ENCODE assay signal across 9 cellular contexts in the genomic region with DNA sequence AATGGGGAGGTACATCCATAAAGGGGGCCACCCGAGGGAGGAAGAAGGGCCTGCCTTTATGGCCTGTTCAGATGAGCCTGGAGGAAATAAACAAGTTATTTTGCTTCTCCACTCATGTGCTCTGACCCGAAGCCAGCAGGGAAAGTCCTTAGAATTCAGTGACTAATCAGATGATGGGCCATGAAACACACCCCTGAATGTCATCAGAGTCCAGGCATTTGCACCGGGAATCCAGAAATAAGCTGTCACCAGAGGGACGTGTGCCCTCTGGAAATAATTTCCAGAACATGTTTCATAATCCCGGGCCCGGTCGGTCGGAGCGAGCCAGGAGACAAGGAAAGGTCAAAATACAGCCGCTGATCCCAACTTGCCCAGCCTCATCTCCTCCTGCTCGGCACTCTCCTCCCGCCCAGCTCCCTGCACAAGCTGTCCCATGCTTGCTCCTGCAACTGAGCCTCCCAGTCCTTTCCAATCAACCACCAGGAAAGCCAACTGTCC.
DNase-seq lines count a peak whose midpoint lies in the region; TF ChIP-seq lines count a peak whose summit lies in the region.
"Had no signal": no experiment of that assay in that cellular context is flagged by ENCODE, and none has a peak within 500 bp of the region (broad histone marks: within the 10 kb centered on the region; RNA-seq: fewer than 3 reads in every experiment).

No MANE protein-coding gene starts in this region.

- H3K4me3 ChIP-seq in PC-9 (no peak overlapping the region), mesenchymal stem cell (ENCODE audit: insufficient read depth in 1 of 2, low read depth in 1 of 2, low read length in 2 of 2) (peak overlapping the region in 1 of 2 experiments; percentile 24), urinary bladder (ENCODE audit: low read depth, low read length) (no peak overlapping the region), A673 (ENCODE audit: low read depth, low read length, poor library complexity, severe bottlenecking) (no peak overlapping the region)

- no TSS peak for BruUV-seq in PC-9 (replicated peaks; lab: Mats Ljungman, UMichigan)
- no TSS peak for BruUV-seq in A673 (replicated peaks; lab: Mats Ljungman, UMichigan)

- H4K91ac ChIP-seq in mesenchymal stem cell (ENCODE audit: low read length), result no peak overlapping the region

- H2BK120ac ChIP-seq in mesenchymal stem cell (ENCODE audit: low read depth, low read length), result no peak overlapping the region

- CTCF ChIA-PET in PC-9 (lab: Charles Lee) (interaction anchor here (0.5 to 1.0 kb wide), 2 partner anchors 29 to 51 kb away, joined by 4 to 12 read pairs; no protein-coding TSS in a partner anchor), A673 (lab: Charles Lee) (interaction anchor here (0.7 kb wide), 1 partner anchor 9 kb away, joined by 5 read pairs; no protein-coding TSS in a partner anchor)

- H3K4ac ChIP-seq in mesenchymal stem cell (ENCODE audit: low read depth in 1 of 2, low read length in 2 of 2), result no peak overlapping the region

- POLR2A ChIA-PET in PC-9 (lab: Charles Lee; ENCODE audit: unreplicated experiment), result interaction anchor here (0.7 kb wide), 1 partner anchor 781 kb away, joined by 4 read pairs; no protein-coding TSS in a partner anchor
- POLR2A ChIA-PET in A673 (lab: Charles Lee; ENCODE audit: low non-redundant PET), result no interaction called here

- no peaks in the 10 kb centered on the region for H3K79me1 ChIP-seq in mesenchymal stem cell (replicated peaks; ENCODE audit: low read length, poor library complexity, severe bottlenecking)

- peak overlapping the region; percentile 42; the same call in 1 of the 2 replicates for H2AFZ ChIP-seq in PC-9
- no peak overlapping the region for H2AFZ ChIP-seq in mesenchymal stem cell (ENCODE audit: low read depth, low read length)

- H2BK15ac ChIP-seq in mesenchymal stem cell (ENCODE audit: low read depth, poor library complexity, severe bottlenecking), result no peak overlapping the region

- H3K27me3 ChIP-seq in PC-9 (ENCODE audit: insufficient read depth, low read depth) (no peaks in the 10 kb centered on the region), mesenchymal stem cell (ENCODE audit: control insufficient read depth in 1 of 2, insufficient read depth in 1 of 2, low read length in 2 of 2) (no peaks in the 10 kb centered on the region), A673 (replicated peaks; ENCODE audit: insufficient read depth, low read depth, low read length, poor library complexity) (no peaks in the 10 kb centered on the region)

- WGBS in mesenchymal stem cell, result 62% methylated on average over 12 of the region's 12 CpGs
- WGBS in urinary bladder, result 28% methylated on average over 12 of the region's 12 CpGs

- H4K20me1 ChIP-seq in PC-9 (ENCODE audit: insufficient read depth), result no peaks in the 10 kb centered on the region

- H3K14ac ChIP-seq in mesenchymal stem cell (ENCODE audit: low read length in 2 of 2), result peak overlapping the region in 1 of 2 experiments; percentile 51

- no peaks in the 10 kb centered on the region for H3K9me2 ChIP-seq in PC-9 (ENCODE audit: insufficient read depth)

- no peaks in the 10 kb centered on the region for H3K79me2 ChIP-seq in PC-9 (ENCODE audit: low read depth)

- H3K4me2 ChIP-seq in PC-9 (peak overlapping the region; percentile 29; the same call in 1 of the 2 replicates), mesenchymal stem cell (ENCODE audit: low read length, poor library complexity, severe bottlenecking) (peak overlapping the region; percentile 42)

- H3K4me1 ChIP-seq in PC-9 (replicated peaks; ENCODE audit: insufficient read depth), result peaks cover 24% of the 10 kb centered on the region
- H3K4me1 ChIP-seq in mesenchymal stem cell (ENCODE audit: control insufficient read depth, insufficient read depth, low read depth, low read length), result peaks cover 13% of the 10 kb centered on the region
- H3K4me1 ChIP-seq in urinary bladder (ENCODE audit: insufficient read depth), result peaks cover 1% of the 10 kb centered on the region
- H3K4me1 ChIP-seq in A673 (ENCODE audit: insufficient read depth, low read length, poor library complexity, severe bottlenecking), result no peaks in the 10 kb centered on the region

- H2AK5ac ChIP-seq in mesenchymal stem cell (ENCODE audit: low read length, severe bottlenecking), result no peak overlapping the region

- H2BK5ac ChIP-seq in mesenchymal stem cell (ENCODE audit: low read depth, low read length, poor library complexity, severe bottlenecking), result no peak overlapping the region

- H3K23ac ChIP-seq in mesenchymal stem cell (ENCODE audit: low read length in 2 of 2), result no peak overlapping the region

- H3K9me3 ChIP-seq in PC-9 (ENCODE audit: insufficient read depth, low read depth), result no peaks in the 10 kb centered on the region
- peaks cover 6% of the 10 kb centered on the region for H3K9me3 ChIP-seq in mesenchymal stem cell (ENCODE audit: control insufficient read depth, low read length)
- no peaks in the 10 kb centered on the region for H3K9me3 ChIP-seq in A673 (ENCODE audit: low read depth, low read length, poor library complexity, severe bottlenecking)

- no peak overlapping the region for H4K8ac ChIP-seq in mesenchymal stem cell (ENCODE audit: low read length)

- no peaks in the 10 kb centered on the region for H3F3A ChIP-seq in PC-9 (ENCODE audit: insufficient read depth, low read depth)

- no peak overlapping the region for H2BK12ac ChIP-seq in mesenchymal stem cell (ENCODE audit: low read length in 2 of 2)

- peak overlapping the region; percentile 78 for H3K9ac ChIP-seq in mesenchymal stem cell (ENCODE audit: low read length)

- H3K18ac ChIP-seq in mesenchymal stem cell (ENCODE audit: low read depth in 1 of 2, low read length in 2 of 2), result no peak overlapping the region

- TF ChIP-seq CTCF in PC-9 (conservative IDR thresholded peaks at IDR 0.05) (no peak), A673 (conservative IDR thresholded peaks at IDR 0.05; ENCODE audit: low read depth, low read length) (no peak)

- intact Hi-C loops in PC-9 (cut with micrococcal nuclease; ENCODE audit: unreplicated experiment), result loop anchor here (1.0 to 2.0 kb wide), 2 partner anchors 30 to 655 kb away; no protein-coding TSS in a partner anchor
- intact Hi-C loops in A673 (cut with micrococcal nuclease; ENCODE audit: unreplicated experiment), result no loop called here

- H3K27ac ChIP-seq in PC-9, result peak overlapping the region; percentile 47
- peak overlapping the region; percentile 85 for H3K27ac ChIP-seq in mesenchymal stem cell (ENCODE audit: low read length, poor library complexity, severe bottlenecking)
- H3K27ac ChIP-seq in urinary bladder (ENCODE audit: low read depth), result peak overlapping the region; percentile 77
- no peak overlapping the region for H3K27ac ChIP-seq in A673 (ENCODE audit: low read depth, low read length, poor library complexity, severe bottlenecking)

- DNase-seq in PC-9, result peak; percentile 69 to 82
- peak; percentile 71 for DNase-seq in epidermal melanocyte (ENCODE audit: insufficient read length, low spot score)
- DNase-seq in mesenchymal stem cell, result peak; percentile 65
- DNase-seq in A673 (ENCODE audit: low spot score), result no peak
- no peak for DNase-seq in HUDEP-2 (lab: John Stamatoyannopoulos, UW; ENCODE audit: unreplicated experiment in 76 of 76)
- no peak for DNase-seq in stimulated activated CD4-positive, alpha-beta T cell treated with anti-CD3 and anti-CD28 coated beads, Interleukin-2, amount 100 ng/mL, for 24 hours
- DNase-seq: effector CD8-positive, alpha-beta T cell; T-helper 2 cell had no signal

- H3K36me3 ChIP-seq in PC-9 (ENCODE audit: low read depth) (no peaks in the 10 kb centered on the region), mesenchymal stem cell (ENCODE audit: control insufficient read depth in 1 of 2, insufficient read depth in 2 of 2, low read depth in 1 of 2, low read length in 2 of 2) (no peaks in the 10 kb centered on the region), urinary bladder (ENCODE audit: insufficient read depth) (no peaks in the 10 kb centered on the region), A673 (ENCODE audit: insufficient read depth, low read length, poor library complexity, severe bottlenecking) (no peaks in the 10 kb centered on the region)

Comparison
In these comparisons a context has a peak if more than half of its experiments do, and no peak if none do; other contexts are left out.
1. DNase-seq: peak in PC-9 (2 of 2), epidermal melanocyte (single experiment) and mesenchymal stem cell (single experiment); none in A673 (single experiment), HUDEP-2 (0 of 76) and stimulated activated CD4-positive, alpha-beta T cell treated with anti-CD3 and anti-CD28 coated beads, Interleukin-2, amount 100 ng/mL, for 24 hours (0 of 2).